ENCODE assay signal across 20 cellular contexts in the genomic region with DNA sequence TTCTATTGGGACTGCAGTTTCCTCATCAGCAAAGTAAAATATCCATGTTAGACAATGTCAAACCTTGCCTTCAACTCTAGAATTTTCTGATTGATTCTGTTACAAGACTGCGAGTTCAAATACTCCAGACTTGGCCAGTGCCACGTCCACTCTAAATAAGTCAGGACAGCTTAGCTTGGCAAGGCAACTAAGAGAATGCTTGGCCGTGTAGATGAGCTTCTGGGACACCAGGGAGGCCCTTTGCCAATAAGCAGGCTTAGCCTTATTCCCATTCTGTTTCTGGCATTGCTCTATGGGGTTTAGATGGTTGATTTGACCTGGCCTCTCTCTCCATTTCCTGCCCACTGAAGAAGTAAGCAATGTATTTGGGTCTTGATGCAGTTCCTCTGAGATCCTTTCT.
A peak's percentile ranks its signal among the peaks of the same experiment; 100 is the strongest.
DNase-seq lines count a peak whose midpoint lies in the region; ATAC-seq and TF ChIP-seq lines count a peak whose summit lies in the region.
"Had no signal": no experiment of that assay in that cellular context is flagged by ENCODE, and none has a peak within 500 bp of the region (broad histone marks: within the 10 kb centered on the region; RNA-seq: fewer than 3 reads in every experiment).

No MANE protein-coding gene starts in this region.

- no peak overlapping the region for H2AFZ ChIP-seq in DND-41 (ENCODE audit: low read depth, low read length)

- H3K27ac ChIP-seq in DND-41 (ENCODE audit: low read length) (peak overlapping the region; percentile 21; the same call in 1 of the 2 replicates), psoas muscle (no peak overlapping the region), substantia nigra (ENCODE audit: low read depth, low read length, poor library complexity, severe bottlenecking) (no peak overlapping the region)
- H3K27ac ChIP-seq: A549 had no signal

- no peaks in the 10 kb centered on the region for H3K79me2 ChIP-seq in DND-41 (ENCODE audit: insufficient read depth, low read length)

- no peak for TF ChIP-seq CTCF in DND-41 (IDR thresholded peaks at IDR 0.05; ENCODE audit: borderline replicate concordance, extremely low read depth, low read length, poor library complexity, severe bottlenecking)
- TF ChIP-seq CTCF in psoas muscle (IDR thresholded peaks at IDR 0.05), result no peak

- peaks cover 35% of the 10 kb centered on the region for H3K4me1 ChIP-seq in DND-41 (ENCODE audit: insufficient read depth, low read length)
- peaks cover 12% of the 10 kb centered on the region for H3K4me1 ChIP-seq in psoas muscle
- H3K4me1 ChIP-seq: A549, BE2C, HAP-1 had no signal

- ATAC-seq in DND-41 (ENCODE audit: insufficient read depth, low read depth) (no peak), psoas muscle (peak in 3 of 4 donors; percentile 48 to 87 (median 87))
- ATAC-seq: A549 had no signal

- DNase-seq in DND-41 (no peak), globus pallidus (ENCODE audit: low spot score) (peak; percentile 16), psoas muscle (no peak), NCI-H446 (lab: John Stamatoyannopoulos, UW) (no peak), substantia nigra (lab: John Stamatoyannopoulos, UW) (no peak)
- DNase-seq in effector CD8-positive, alpha-beta T cell (lab: John Stamatoyannopoulos, UW), result no peak
- DNase-seq: 8988T; ACHN; AML-193; BE2C; C1 segment of cervical spinal cord; Calu3; CD4-positive, alpha-beta memory T cell; COR-L47; DMS53; DMS79 treated with DMSO at 0.1 percent for 48 hours; GOT3; HFFc6 had no signal

- no peaks in the 10 kb centered on the region for H4K20me1 ChIP-seq in DND-41 (ENCODE audit: insufficient read depth, low read length)

- H3K36me3 ChIP-seq in DND-41 (ENCODE audit: insufficient read depth, low read length), result no peaks in the 10 kb centered on the region
- no peaks in the 10 kb centered on the region for H3K36me3 ChIP-seq in psoas muscle (ENCODE audit: insufficient read depth in 1 of 2, low read depth in 1 of 2)
- H3K36me3 ChIP-seq: BE2C, HAP-1 had no signal

- H3K4me3 ChIP-seq in DND-41 (ENCODE audit: low read depth in 1 of 2, low read length in 2 of 2), result no peak overlapping the region
- no peak overlapping the region for H3K4me3 ChIP-seq in psoas muscle
- H3K4me3 ChIP-seq: A549, HAP-1 had no signal

- WGBS in psoas muscle, 3 donors, result 20 to 43% (median 29%) methylated on average over 3 of the region's 3 CpGs

- H3K4me2 ChIP-seq in DND-41 (ENCODE audit: insufficient read depth, low read length), result no peak overlapping the region
- H3K4me2 ChIP-seq: A549 had no signal

- H3K9ac ChIP-seq in DND-41 (ENCODE audit: low read depth, low read length), result no peak overlapping the region

- peaks cover 5% of the 10 kb centered on the region for H3K9me3 ChIP-seq in DND-41 (ENCODE audit: insufficient read depth, low read length, severe bottlenecking)
- H3K9me3 ChIP-seq in psoas muscle, result no peaks in the 10 kb centered on the region
- H3K9me3 ChIP-seq: A549, BE2C, HAP-1 had no signal

- intact Hi-C loops in psoas muscle (cut with DNase I), result loop anchor here (5.0 to 10.0 kb wide), 2 partner anchors 55 to 213 kb away; no protein-coding TSS in a partner anchor

- H3K27me3 ChIP-seq in DND-41 (ENCODE audit: insufficient read depth, low read length, poor library complexity) (no peaks in the 10 kb centered on the region), psoas muscle (ENCODE audit: insufficient read depth in 3 of 3, low read length in 2 of 3) (no peaks in the 10 kb centered on the region)
- H3K27me3 ChIP-seq: BE2C had no signal
